In the genomic region with DNA sequence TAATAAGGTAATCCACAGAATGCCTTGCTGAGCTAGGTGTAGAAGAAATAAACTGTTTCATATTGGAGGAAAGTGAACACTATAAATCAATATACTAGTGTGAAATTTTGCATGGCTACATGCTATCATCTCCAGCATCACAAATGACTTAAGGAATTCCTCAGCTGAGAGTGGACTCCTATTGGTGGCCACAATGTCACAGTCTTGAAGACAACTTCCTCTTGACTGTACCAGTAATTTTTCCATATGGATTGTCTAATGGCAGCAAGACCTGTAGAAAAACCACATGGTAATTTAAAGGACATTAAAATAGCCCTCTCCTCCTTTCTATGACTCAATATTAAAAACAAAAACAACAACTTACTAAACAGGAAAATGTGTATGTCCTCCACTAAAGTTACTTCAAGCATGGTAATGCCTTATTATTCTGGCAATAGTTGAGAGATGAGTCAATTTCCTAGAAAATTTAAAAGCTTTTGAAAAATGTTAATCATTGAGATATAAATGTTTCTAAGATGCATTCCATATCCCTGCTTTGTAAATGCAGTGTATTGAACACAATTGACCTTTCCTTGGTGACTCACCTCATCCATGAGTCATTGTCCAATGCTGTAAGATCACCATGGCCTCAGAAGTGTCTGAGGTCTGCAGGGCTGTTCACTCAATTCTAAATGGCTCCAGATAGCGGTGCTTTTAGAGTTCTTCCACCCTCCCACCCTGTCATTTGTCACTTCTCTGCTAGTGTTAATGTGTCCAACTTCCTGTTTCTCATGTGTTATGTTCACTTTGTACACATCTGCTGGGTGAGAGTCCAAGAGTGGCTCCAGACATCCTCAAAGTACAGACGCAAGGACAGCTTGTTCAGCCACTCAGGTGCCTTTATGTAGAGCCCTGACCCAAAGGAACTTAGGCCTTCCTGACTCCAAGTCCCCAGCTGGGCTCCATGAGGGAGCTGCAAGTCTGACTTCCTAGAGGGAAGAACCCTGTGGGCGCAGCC, we compare ENCODE assay signal across 8 cellular contexts. TPM values are rescaled to one million over a fixed set of nuclear protein-coding genes. Genes with fewer than 3 reads are reported as not detected.
A peak's percentile ranks its signal among the peaks of the same experiment; 100 is the strongest.
DNase-seq lines count a peak whose midpoint lies in the region; ATAC-seq and TF ChIP-seq lines count a peak whose summit lies in the region.

No MANE protein-coding gene starts in this region.

- peak overlapping the region; percentile 78 for H3K27ac Mint-ChIP-seq in chondrocyte (ENCODE audit: unreplicated experiment)

- peak; percentile 66 for ATAC-seq in GM18867 (IDR thresholded peaks at IDR 0.05; ENCODE audit: unreplicated experiment)
- no peak for ATAC-seq in HG03135 (IDR thresholded peaks at IDR 0.05; ENCODE audit: unreplicated experiment)
- ATAC-seq in HG02623 (IDR thresholded peaks at IDR 0.05; ENCODE audit: unreplicated experiment): no peak
- no peak for ATAC-seq in HG02759 (IDR thresholded peaks at IDR 0.05; ENCODE audit: unreplicated experiment)

- no peak overlapping the region for H3K4me3 ChIP-seq in retinal pigment epithelial cell (ENCODE audit: low read length)

- H3K4me1 Mint-ChIP-seq in chondrocyte (ENCODE audit: low read depth): peaks cover 15% of the 10 kb centered on the region

- peak; percentile 2 for DNase-seq in NCI-H69 (lab: John Stamatoyannopoulos, UW)
- no peak for DNase-seq in chondrocyte (ENCODE audit: low spot score)
- peak; percentile 93 for DNase-seq in retinal pigment epithelial cell (ENCODE audit: low read depth)
- no peak for DNase-seq in activated naive CD4-positive, alpha-beta T cell treated with Interleukin-2 at 50 U/mL for 16 hours

- TF ChIP-seq CTCF in chondrocyte (IDR thresholded peaks at IDR 0.05) (no peak), retinal pigment epithelial cell (conservative IDR thresholded peaks at IDR 0.05; ENCODE audit: low read depth, low read length) (no peak)

- H3K36me3 Mint-ChIP-seq in chondrocyte (ENCODE audit: low read depth): no peaks in the 10 kb centered on the region

- no peak overlapping the region for H3K4me3 Mint-ChIP-seq in chondrocyte (ENCODE audit: unreplicated experiment)

- peaks cover 6% of the 10 kb centered on the region for H3K9me3 Mint-ChIP-seq in chondrocyte (ENCODE audit: low read depth)

- H3K27me3 Mint-ChIP-seq in chondrocyte (ENCODE audit: low read depth): no peaks in the 10 kb centered on the region

RNA-seq across cellular contexts. Expression of gene DNASE2B, which starts 32.8 kb away (rescaled TPM):
- not detected in 3 replicates for total RNA-seq in chondrocyte

Comparison
In these comparisons a context has a peak if more than half of its experiments do, and no peak if none do; other contexts are left out.
1. DNase-seq: peak in NCI-H69 (single experiment) and retinal pigment epithelial cell (single experiment); none in chondrocyte (single experiment) and activated naive CD4-positive, alpha-beta T cell treated with Interleukin-2 at 50 U/mL for 16 hours (single experiment).